9 cellular contexts compared by ENCODE assay signal in genomic region chrX:95076449-95076848, GRCh38.
DNase-seq lines count a peak whose midpoint lies in the region; ATAC-seq and TF ChIP-seq lines count a peak whose summit lies in the region.
"Had no signal": no experiment of that assay in that cellular context is flagged by ENCODE, and none has a peak within 500 bp of the region (broad histone marks: within the 10 kb centered on the region; RNA-seq: fewer than 3 reads in every experiment).

No MANE protein-coding gene starts in this region.

- peak; percentile 70 for TF ChIP-seq CTCF in PC-9 (conservative IDR thresholded peaks at IDR 0.05)
- no peak for TF ChIP-seq CTCF in lower leg skin (IDR thresholded peaks at IDR 0.05)
- TF ChIP-seq CTCF in ovary (IDR thresholded peaks at IDR 0.05), result no peak

- H3K27ac ChIP-seq in PC-9, result no peak overlapping the region
- H3K27ac ChIP-seq in ovary, result no peak overlapping the region
- H3K27ac ChIP-seq: parathyroid adenoma had no signal

- no peak for ATAC-seq in HG03378 (IDR thresholded peaks at IDR 0.05; ENCODE audit: unreplicated experiment)
- no peak for ATAC-seq in activated CD4-positive, CD25-positive, alpha-beta regulatory T cell treated with anti-CD3 and anti-CD28 coated beads, Interleukin-2, amount 50 U/mL, for 24 hours

- peaks cover 3% of the 10 kb centered on the region; the same call in 1 of the 2 replicates for H3K4me1 ChIP-seq in HAP-1
- H3K4me1 ChIP-seq in PC-9 (replicated peaks; ENCODE audit: insufficient read depth), result no peaks in the 10 kb centered on the region
- H3K4me1 ChIP-seq in ovary (ENCODE audit: insufficient read depth), result no peaks in the 10 kb centered on the region
- H3K4me1 ChIP-seq: parathyroid adenoma had no signal

- H2AFZ ChIP-seq in PC-9, result no peak overlapping the region
- H2AFZ ChIP-seq: parathyroid adenoma had no signal

- in situ Hi-C loops in HAP-1 (cut with MboI; ENCODE audit: low sequenced_read_pairs), result no loop called here

- no peaks in the 10 kb centered on the region for H3K27me3 ChIP-seq in HAP-1 (ENCODE audit: low read depth)
- no peaks in the 10 kb centered on the region for H3K27me3 ChIP-seq in PC-9 (ENCODE audit: insufficient read depth, low read depth)
- H3K27me3 ChIP-seq in ovary, result no peaks in the 10 kb centered on the region

- H3K9me2 ChIP-seq in PC-9 (ENCODE audit: insufficient read depth), result no peaks in the 10 kb centered on the region

- intact Hi-C loops in PC-9 (cut with micrococcal nuclease; ENCODE audit: unreplicated experiment) (loop anchor here (10.0 kb wide), 1 partner anchor 242 kb away; no protein-coding TSS in a partner anchor), lower leg skin (cut with DNase I; ENCODE audit: low total_unique reads) (no loop called here), ovary (cut with DNase I) (no loop called here)

- 50 to 87% methylated on average over 1 of the region's 1 CpG for WGBS in lower leg skin, 2 donors
- 66 to 83% (median 70%) methylated on average over 1 of the region's 1 CpG for WGBS in ovary, 3 donors

- no TSS peak for BruUV-seq in PC-9 (replicated peaks; lab: Mats Ljungman, UMichigan)

- no peak overlapping the region for H3K4me3 ChIP-seq in HAP-1
- no peak overlapping the region for H3K4me3 ChIP-seq in PC-9
- no peak overlapping the region for H3K4me3 ChIP-seq in lower leg skin (ENCODE audit: low read depth, poor library complexity, severe bottlenecking)
- H3K4me3 ChIP-seq in ovary, result no peak overlapping the region

- POLR2A ChIA-PET in PC-9 (lab: Charles Lee; ENCODE audit: unreplicated experiment), result no interaction called here

- no peaks in the 10 kb centered on the region for H3F3A ChIP-seq in PC-9 (ENCODE audit: insufficient read depth, low read depth)

- TF ChIP-seq POLR2A in lower leg skin (IDR thresholded peaks at IDR 0.05) (no peak), ovary (IDR thresholded peaks at IDR 0.05) (no peak)

- no peaks in the 10 kb centered on the region for H4K20me1 ChIP-seq in PC-9 (ENCODE audit: insufficient read depth)

- DNase-seq in COLO668 (lab: John Stamatoyannopoulos, UW; ENCODE audit: unreplicated experiment) (peak; percentile 0), HAP-1 (ENCODE audit: low spot score in 2 of 2) (peak; percentile 63 to 74), PC-9 (no peak), fibroblast of peridontal ligament (ENCODE audit: extremely low read depth) (peak; percentile 66), lower leg skin (ENCODE audit: low spot score in 2 of 2) (no peak), ovary (no peak)

- no peaks in the 10 kb centered on the region for H3K36me3 ChIP-seq in HAP-1 (replicated peaks)
- no peaks in the 10 kb centered on the region for H3K36me3 ChIP-seq in PC-9 (ENCODE audit: low read depth)
- no peaks in the 10 kb centered on the region for H3K36me3 ChIP-seq in ovary

- H3K4me2 ChIP-seq in PC-9, result no peak overlapping the region

- H3K79me2 ChIP-seq in PC-9 (ENCODE audit: low read depth), result no peaks in the 10 kb centered on the region
- H3K79me2 ChIP-seq: parathyroid adenoma had no signal

- no peak for TF ChIP-seq EP300 in ovary (IDR thresholded peaks at IDR 0.05)

- CTCF ChIA-PET in PC-9 (lab: Charles Lee), result no interaction called here

- H3K9me3 ChIP-seq in HAP-1, result no peaks in the 10 kb centered on the region
- no peaks in the 10 kb centered on the region for H3K9me3 ChIP-seq in PC-9 (ENCODE audit: insufficient read depth, low read depth)
- H3K9me3 ChIP-seq in ovary, result no peaks in the 10 kb centered on the region

Comparison
In these comparisons a context has a peak if more than half of its experiments do, and no peak if none do; other contexts are left out.
1. DNase-seq: peak in COLO668 (single experiment), HAP-1 (2 of 2) and fibroblast of peridontal ligament (single experiment); none in PC-9 (0 of 2), lower leg skin (0 of 2) and ovary (0 of 5).